ENCODE assay signal across 1 cellular context in the genomic region with DNA sequence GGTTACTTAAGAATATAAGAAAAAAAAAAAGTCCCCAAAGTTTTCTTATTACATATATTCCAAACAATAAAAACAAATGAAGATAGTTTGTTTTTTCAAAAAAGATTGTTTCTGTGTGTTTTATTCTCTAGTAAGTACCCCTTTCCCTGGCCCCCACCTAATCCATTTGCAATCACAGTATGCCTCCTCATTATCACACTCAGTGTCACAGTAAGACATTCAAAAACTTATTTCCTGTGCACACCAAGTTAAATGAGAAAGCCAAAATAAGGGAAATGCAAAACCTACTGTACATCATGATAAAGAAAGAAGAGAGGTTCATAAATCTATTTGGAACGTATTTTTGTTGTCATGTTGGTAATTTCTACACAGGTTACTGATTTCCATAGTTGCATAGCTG.
TF ChIP-seq lines count a peak whose summit lies in the region.

No MANE protein-coding gene starts in this region.

TF ChIP-seq in GM12878, 131 proteins besides CTCF, POLR2A, EP300 and RAD21 (continued from another document):
- TF ChIP-seq, protein P1, sequence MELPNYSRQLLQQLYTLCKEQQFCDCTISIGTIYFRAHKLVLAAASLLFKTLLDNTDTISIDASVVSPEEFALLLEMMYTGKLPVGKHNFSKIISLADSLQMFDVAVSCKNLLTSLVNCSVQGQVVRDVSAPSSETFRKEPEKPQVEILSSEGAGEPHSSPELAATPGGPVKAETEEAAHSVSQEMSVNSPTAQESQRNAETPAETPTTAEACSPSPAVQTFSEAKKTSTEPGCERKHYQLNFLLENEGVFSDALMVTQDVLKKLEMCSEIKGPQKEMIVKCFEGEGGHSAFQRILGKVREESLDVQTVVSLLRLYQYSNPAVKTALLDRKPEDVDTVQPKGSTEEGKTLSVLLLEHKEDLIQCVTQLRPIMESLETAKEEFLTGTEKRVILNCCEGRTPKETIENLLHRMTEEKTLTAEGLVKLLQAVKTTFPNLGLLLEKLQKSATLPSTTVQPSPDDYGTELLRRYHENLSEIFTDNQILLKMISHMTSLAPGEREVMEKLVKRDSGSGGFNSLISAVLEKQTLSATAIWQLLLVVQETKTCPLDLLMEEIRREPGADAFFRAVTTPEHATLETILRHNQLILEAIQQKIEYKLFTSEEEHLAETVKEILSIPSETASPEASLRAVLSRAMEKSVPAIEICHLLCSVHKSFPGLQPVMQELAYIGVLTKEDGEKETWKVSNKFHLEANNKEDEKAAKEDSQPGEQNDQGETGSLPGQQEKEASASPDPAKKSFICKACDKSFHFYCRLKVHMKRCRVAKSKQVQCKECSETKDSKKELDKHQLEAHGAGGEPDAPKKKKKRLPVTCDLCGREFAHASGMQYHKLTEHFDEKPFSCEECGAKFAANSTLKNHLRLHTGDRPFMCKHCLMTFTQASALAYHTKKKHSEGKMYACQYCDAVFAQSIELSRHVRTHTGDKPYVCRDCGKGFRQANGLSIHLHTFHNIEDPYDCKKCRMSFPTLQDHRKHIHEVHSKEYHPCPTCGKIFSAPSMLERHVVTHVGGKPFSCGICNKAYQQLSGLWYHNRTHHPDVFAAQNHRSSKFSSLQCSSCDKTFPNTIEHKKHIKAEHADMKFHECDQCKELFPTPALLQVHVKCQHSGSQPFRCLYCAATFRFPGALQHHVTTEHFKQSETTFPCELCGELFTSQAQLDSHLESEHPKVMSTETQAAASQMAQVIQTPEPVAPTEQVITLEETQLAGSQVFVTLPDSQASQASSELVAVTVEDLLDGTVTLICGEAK (IDR thresholded peaks at IDR 0.05; ENCODE audit: borderline replicate concordance) = no peak
- TF ChIP-seq SPI1 (IDR thresholded peaks at IDR 0.05; ENCODE audit: borderline replicate concordance, insufficient read depth, low read depth, low read length) (no peak), RAD51 (IDR thresholded peaks at IDR 0.05) (no peak), RUNX3 (IDR thresholded peaks at IDR 0.05; ENCODE audit: low read length) (no peak), EGR1 (IDR thresholded peaks at IDR 0.05; ENCODE audit: borderline replicate concordance in 1 of 2, low read depth in 2 of 2, low read length in 2 of 2) (no peak), NBN (IDR thresholded peaks at IDR 0.05) (0 out of 2 replicates have a peak, but pooled peaks have one; percentile 32), IRF3 (IDR thresholded peaks at IDR 0.05) (no peak), SP1 (IDR thresholded peaks at IDR 0.05; ENCODE audit: low read depth, low read length) (no peak), POLR2AphosphoS5 (IDR thresholded peaks at IDR 0.05; ENCODE audit: low read length) (no peak), SMAD5 (IDR thresholded peaks at IDR 0.05; ENCODE audit: low read depth) (no peak), NFIC (IDR thresholded peaks at IDR 0.05; ENCODE audit: low read depth, low read length) (peak; percentile 33; the same call in 1 of the 2 replicates), CHD1 (IDR thresholded peaks at IDR 0.05; ENCODE audit: low read depth, low read length) (0 out of 2 replicates have a peak, but pooled peaks have one; percentile 19), MXI1 (IDR thresholded peaks at IDR 0.05; ENCODE audit: low read depth, low read length) (no peak; the same call in 1 of the 2 replicates), EZH2 (IDR thresholded peaks at IDR 0.05; ENCODE audit: borderline replicate concordance, control insufficient read depth, low read depth, low read length) (no peak), CHD2 (IDR thresholded peaks at IDR 0.05; ENCODE audit: borderline replicate concordance, low read depth, low read length) (no peak), MTA3 (IDR thresholded peaks at IDR 0.05; ENCODE audit: borderline replicate concordance, low read length) (peak; percentile 19; the same call in 1 of the 2 replicates), MYB (IDR thresholded peaks at IDR 0.05; ENCODE audit: borderline replicate concordance, low read depth, low read length) (no peak), IKZF2 (IDR thresholded peaks at IDR 0.05) (no peak), HDAC2 (IDR thresholded peaks at IDR 0.05) (no peak), MTA2 (IDR thresholded peaks at IDR 0.05; ENCODE audit: low read depth) (no peak), CBFB (IDR thresholded peaks at IDR 0.05; ENCODE audit: low read depth) (no peak), RFX5 (IDR thresholded peaks at IDR 0.05; ENCODE audit: low read depth, low read length) (no peak), SUZ12 (IDR thresholded peaks at IDR 0.05; ENCODE audit: unreplicated experiment) (no peak), ATF3 (IDR thresholded peaks at IDR 0.05; ENCODE audit: borderline replicate concordance, extremely low read depth, low read depth, low read length) (no peak), RELA (IDR thresholded peaks at IDR 0.05; ENCODE audit: borderline replicate concordance, partially characterized antibody) (no peak)
- TF ChIP-seq, protein P2, sequence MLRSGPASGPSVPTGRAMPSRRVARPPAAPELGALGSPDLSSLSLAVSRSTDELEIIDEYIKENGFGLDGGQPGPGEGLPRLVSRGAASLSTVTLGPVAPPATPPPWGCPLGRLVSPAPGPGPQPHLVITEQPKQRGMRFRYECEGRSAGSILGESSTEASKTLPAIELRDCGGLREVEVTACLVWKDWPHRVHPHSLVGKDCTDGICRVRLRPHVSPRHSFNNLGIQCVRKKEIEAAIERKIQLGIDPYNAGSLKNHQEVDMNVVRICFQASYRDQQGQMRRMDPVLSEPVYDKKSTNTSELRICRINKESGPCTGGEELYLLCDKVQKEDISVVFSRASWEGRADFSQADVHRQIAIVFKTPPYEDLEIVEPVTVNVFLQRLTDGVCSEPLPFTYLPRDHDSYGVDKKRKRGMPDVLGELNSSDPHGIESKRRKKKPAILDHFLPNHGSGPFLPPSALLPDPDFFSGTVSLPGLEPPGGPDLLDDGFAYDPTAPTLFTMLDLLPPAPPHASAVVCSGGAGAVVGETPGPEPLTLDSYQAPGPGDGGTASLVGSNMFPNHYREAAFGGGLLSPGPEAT (IDR thresholded peaks at IDR 0.05; ENCODE audit: low read depth) = no peak
